Comparison of ENCODE assay signal across 40 cellular contexts in genomic region chrX:120109378-120109777, GRCh38. TPM values are rescaled to one million over a fixed set of nuclear protein-coding genes. Genes with fewer than 3 reads are reported as not detected.
"Had no signal": no experiment of that assay in that cellular context is flagged by ENCODE, and none has a peak within 500 bp of the region (broad histone marks: within the 10 kb centered on the region; RNA-seq: fewer than 3 reads in every experiment).

No MANE protein-coding gene starts in this region.

- H3K27ac ChIP-seq: adrenal gland, ascending aorta, body of pancreas, brain microvascular endothelial cell, breast epithelium, cardiac muscle cell had no signal

- H3K9me3 ChIP-seq: adrenal gland, ascending aorta, body of pancreas had no signal

- FAIRE-seq: astrocyte, bronchial epithelial cell had no signal

- ATAC-seq: activated naive CD4-positive, alpha-beta T cell treated with anti-CD3 and anti-CD28 coated beads, Interleukin-2, amount 50 U/mL, for 72 hours; activated naive CD8-positive, alpha-beta T cell treated with anti-CD3 and anti-CD28 coated beads, Interleukin-2, amount 50 U/mL, for 24 hours; activated T-cell treated with anti-CD3 and anti-CD28 coated beads, Interleukin-2, amount 50 U/mL, for 4 hours; activated T-cell treated with anti-CD3 and anti-CD28 coated beads, Interleukin-2, amount 50 U/mL, for 72 hours; activated T-helper 17 cell treated with anti-CD3 and anti-CD28 coated beads, Interleukin-2, amount 50 U/mL, for 72 hours; body of pancreas had no signal

- H3K4me1 ChIP-seq: adrenal gland, ascending aorta, body of pancreas, breast epithelium had no signal

- H3K27me3 ChIP-seq: adrenal gland, ascending aorta, body of pancreas, brain microvascular endothelial cell, breast epithelium, cardiac muscle cell had no signal

- H3K36me3 ChIP-seq: adrenal gland, ascending aorta, brain microvascular endothelial cell, breast epithelium, cardiac muscle cell had no signal

- H3K4me3 ChIP-seq: adrenal gland, ascending aorta, body of pancreas, breast epithelium, cardiac muscle cell had no signal

- DNase-seq: activated effector memory CD4-positive, alpha-beta T cell treated with anti-CD3 and anti-CD28 coated beads, Interleukin-2, amount 50 U/mL, for 16 hours; activated effector memory CD4-positive, alpha-beta T cell treated with Interleukin-2 at 50 U/mL for 16 hours; activated gamma-delta T cell; activated gamma-delta T cell treated with Interleukin-2 at 50 U/mL for 16 hours; activated naive CD4-positive, alpha-beta T cell; activated naive CD4-positive, alpha-beta T cell treated with anti-CD3 and anti-CD28 coated beads for 36 hours; activated naive CD4-positive, alpha-beta T cell treated with anti-CD3 and anti-CD28 coated beads, Interleukin-2, amount 10 ng/mL, durations not matched to agents 7 days and 5 days; activated naive CD4-positive, alpha-beta T cell treated with anti-CD3 and anti-CD28 coated beads, Interleukin-2, amount 50 U/mL, for 16 hours; activated naive CD4-positive, alpha-beta T cell treated with Interleukin-2 at 50 U/mL for 16 hours; activated naive CD8-positive, alpha-beta T cell treated with anti-CD3 and anti-CD28 coated beads for 36 hours; activated naive CD8-positive, alpha-beta T cell treated with anti-CD3 and anti-CD28 coated beads, Interleukin-2, amount 10 ng/mL, durations not matched to agents 7 days and 5 days; activated naive CD8-positive, alpha-beta T cell treated with anti-CD3 and anti-CD28 coated beads, Interleukin-2, amount 50 U/mL, for 24 hours; activated T-cell treated with anti-CD3 and anti-CD28 coated beads, Interleukin-2, amount 50 U/mL, for 1 hour; activated T-cell treated with anti-CD3 and anti-CD28 coated beads, Interleukin-2, amount 50 U/mL, for 24 hours; activated T-cell treated with anti-CD3 and anti-CD28 coated beads, Interleukin-2, amount 50 U/mL, for 4 hours; activated T-cell treated with anti-CD3 and anti-CD28 coated beads, Interleukin-2, amount 50 U/mL, for 48 hours; activated T-cell treated with anti-CD3 and anti-CD28 coated beads, Interleukin-2, amount 50 U/mL, for 72 hours; adrenal gland; amniotic stem cell; amygdala; anterior cingulate cortex; aorta; body of pancreas; brain microvascular endothelial cell; caudate nucleus; central memory CD4-positive, alpha-beta T cell; cerebellar nuclear complex had no signal

RNA-seq across cellular contexts. Expression of gene RHOXF1, which starts 6.3 kb away (rescaled TPM):
- total RNA-seq: activated naive CD4-positive, alpha-beta T cell treated with anti-CD3 and anti-CD28 coated beads for 36 hours; activated naive CD8-positive, alpha-beta T cell treated with anti-CD3 and anti-CD28 coated beads for 36 hours; activated T-cell treated with anti-CD3 and anti-CD28 coated beads, Interleukin-2, amount 50 U/mL, for 4 hours; activated T-helper 1 cell treated with anti-CD3 and anti-CD28 coated beads, Interleukin-12 subunit alpha, Interleukin-12 subunit beta, Interleukin-2, Interleukin-4 antibody, amounts not matched to agents 30 ng/mL and 10 ng/mL and 1 ng/mL, durations not matched to agents 14 hours and 24 hours and 36 hours; activated T-helper 2 cell treated with anti-CD3 and anti-CD28 coated beads, Interferon-gamma antibody, Interleukin-2, Interleukin-4, amounts not matched to agents 10 μg/mL and 5 μg/mL and 100 μg/mL, durations not matched to agents 14 hours and 24 hours and 36 hours; ascending aorta; astrocyte; body of pancreas; bronchial epithelial cell; cardiac septum; cerebellum; chondrocyte had no signal

RNA-seq across cellular contexts. Expression of gene RHOXF2B, which starts 31.9 kb away (rescaled TPM):
- total RNA-seq: activated naive CD4-positive, alpha-beta T cell treated with anti-CD3 and anti-CD28 coated beads for 36 hours; activated naive CD4-positive, alpha-beta T cell treated with anti-CD3 and anti-CD28 coated beads, Interleukin-2, amount 50 U/mL, for 72 hours; activated naive CD8-positive, alpha-beta T cell treated with anti-CD3 and anti-CD28 coated beads for 36 hours; activated naive CD8-positive, alpha-beta T cell treated with anti-CD3 and anti-CD28 coated beads, Interleukin-2, amount 10 ng/mL, durations not matched to agents 7 days and 5 days; activated T-cell treated with anti-CD3 and anti-CD28 coated beads, Interleukin-2, amount 50 U/mL, for 72 hours; activated T-helper 1 cell treated with anti-CD3 and anti-CD28 coated beads, Interleukin-12 subunit alpha, Interleukin-12 subunit beta, Interleukin-2, Interleukin-4 antibody, amounts not matched to agents 30 ng/mL and 10 ng/mL and 1 ng/mL, durations not matched to agents 14 hours and 24 hours and 36 hours; activated T-helper 17 cell treated with anti-CD3 and anti-CD28 coated beads, Interleukin-2, amount 50 U/mL, for 72 hours; activated T-helper 2 cell treated with anti-CD3 and anti-CD28 coated beads, Interferon-gamma antibody, Interleukin-2, Interleukin-4, amounts not matched to agents 10 μg/mL and 5 μg/mL and 100 μg/mL, durations not matched to agents 14 hours and 24 hours and 36 hours; adrenal gland; aorta; ascending aorta; astrocyte; body of pancreas; breast epithelium; bronchial epithelial cell; cardiac muscle cell; cardiac septum; cerebellum; chondrocyte had no signal
- polyA plus RNA-seq: adipose tissue, adrenal gland, aorta, cardiac muscle cell had no signal

RNA-seq across cellular contexts. Expression of gene RHOXF2, which starts 49.0 kb away (rescaled TPM):
- total RNA-seq: activated naive CD4-positive, alpha-beta T cell treated with anti-CD3 and anti-CD28 coated beads for 36 hours; activated naive CD8-positive, alpha-beta T cell treated with anti-CD3 and anti-CD28 coated beads for 36 hours; activated naive CD8-positive, alpha-beta T cell treated with anti-CD3 and anti-CD28 coated beads, Interleukin-2, amount 10 ng/mL, durations not matched to agents 7 days and 5 days; activated T-cell treated with anti-CD3 and anti-CD28 coated beads, Interleukin-2, amount 50 U/mL, for 72 hours; activated T-helper 1 cell treated with anti-CD3 and anti-CD28 coated beads, Interleukin-12 subunit alpha, Interleukin-12 subunit beta, Interleukin-2, Interleukin-4 antibody, amounts not matched to agents 30 ng/mL and 10 ng/mL and 1 ng/mL, durations not matched to agents 14 hours and 24 hours and 36 hours; activated T-helper 2 cell treated with anti-CD3 and anti-CD28 coated beads, Interferon-gamma antibody, Interleukin-2, Interleukin-4, amounts not matched to agents 10 μg/mL and 5 μg/mL and 100 μg/mL, durations not matched to agents 14 hours and 24 hours and 36 hours; aorta; ascending aorta; astrocyte; body of pancreas; breast epithelium; bronchial epithelial cell; cardiac muscle cell; cardiac septum; cerebellum; chondrocyte had no signal
- polyA plus RNA-seq: adipose tissue, aorta had no signal
